In genomic region chr12:78406213-78406612, GRCh38 we compare ENCODE assay signal across 14 cellular contexts.
DNase-seq lines count a peak whose midpoint lies in the region; ATAC-seq, FAIRE-seq and TF ChIP-seq lines count a peak whose summit lies in the region.
"Had no signal": no experiment of that assay in that cellular context is flagged by ENCODE, and none has a peak within 500 bp of the region (broad histone marks: within the 10 kb centered on the region; RNA-seq: fewer than 3 reads in every experiment).

No MANE protein-coding gene starts in this region.

- no peaks in the 10 kb centered on the region for H3K36me3 ChIP-seq in GM23338 (ENCODE audit: insufficient read depth)
- H3K36me3 ChIP-seq in astrocyte (ENCODE audit: insufficient read depth, low read length), result no peaks in the 10 kb centered on the region
- H3K36me3 ChIP-seq in brain microvascular endothelial cell (replicated peaks), result no peaks in the 10 kb centered on the region

- POLR2A ChIA-PET in A549 (lab: Yijun Ruan, JAX), result no interaction called here

- CTCF ChIA-PET in A549 (lab: Yijun Ruan, JAX), result no interaction called here

- H3K4me3 ChIP-seq in A549 (no peak overlapping the region), GM23338 (peak overlapping the region; percentile 2; the same call in 1 of the 2 replicates), astrocyte (ENCODE audit: insufficient read depth, low read depth, low read length) (no peak overlapping the region), brain microvascular endothelial cell (ENCODE audit: low read depth, low read length) (no peak overlapping the region)

- in situ Hi-C loops in brain microvascular endothelial cell (cut with HindIII; ENCODE audit: low pct_ligation_motif_present, low sequenced_read_pairs), result no loop called here

- H3K27me3 Mint-ChIP-seq in GM23338 (ENCODE audit: insufficient read depth, low read depth, poor library complexity) (peaks cover 2% of the 10 kb centered on the region), astrocyte (ENCODE audit: low read depth, unreplicated experiment) (no peaks in the 10 kb centered on the region)
- H3K27me3 Mint-ChIP-seq: IgD-negative memory B cell had no signal

- H3K9me2 ChIP-seq in GM23338 (ENCODE audit: insufficient read depth), result no peaks in the 10 kb centered on the region

- no peaks in the 10 kb centered on the region for H3K27me3 ChIP-seq in GM23338 (ENCODE audit: insufficient read depth)
- no peaks in the 10 kb centered on the region for H3K27me3 ChIP-seq in astrocyte (ENCODE audit: insufficient read depth, low read length)
- no peaks in the 10 kb centered on the region for H3K27me3 ChIP-seq in brain microvascular endothelial cell (replicated peaks)

- H3K4me2 ChIP-seq in A549, result peak overlapping the region; percentile 67
- peak overlapping the region; percentile 28 for H3K4me2 ChIP-seq in GM23338
- H3K4me2 ChIP-seq in astrocyte (ENCODE audit: low read length), result no peak overlapping the region

- H3K9me3 ChIP-seq in A549 (no peaks in the 10 kb centered on the region), astrocyte (ENCODE audit: insufficient read depth, low read depth, low read length) (no peaks in the 10 kb centered on the region)

- H3K27ac ChIP-seq in A549, result no peak overlapping the region
- H3K27ac ChIP-seq in GM23338 (ENCODE audit: low read depth), result no peak overlapping the region
- no peak overlapping the region for H3K27ac ChIP-seq in astrocyte (ENCODE audit: low read depth, low read length)
- no peak overlapping the region for H3K27ac ChIP-seq in brain microvascular endothelial cell

- no peak for TF ChIP-seq CTCF in A549 (IDR thresholded peaks at IDR 0.05)
- no peak for TF ChIP-seq CTCF in GM23338 (conservative IDR thresholded peaks at IDR 0.05; ENCODE audit: low read depth in 2 of 2)
- no peak for TF ChIP-seq CTCF in astrocyte (IDR thresholded peaks at IDR 0.05; ENCODE audit: insufficient read depth, low read depth, low read length)
- no peak for TF ChIP-seq CTCF in brain microvascular endothelial cell (IDR thresholded peaks at IDR 0.05; ENCODE audit: low read depth, low read length, missing control alignments)

- H3K4me1 ChIP-seq in A549, result peaks cover 25% of the 10 kb centered on the region
- H3K4me1 ChIP-seq in GM23338 (ENCODE audit: insufficient read depth), result peaks cover 48% of the 10 kb centered on the region
- peaks cover 8% of the 10 kb centered on the region for H3K4me1 ChIP-seq in astrocyte (ENCODE audit: insufficient read depth, low read length)

- no peaks in the 10 kb centered on the region for H4K20me1 ChIP-seq in GM23338 (replicated peaks; ENCODE audit: insufficient read depth)
- no peaks in the 10 kb centered on the region for H4K20me1 ChIP-seq in astrocyte (ENCODE audit: insufficient read depth, low read length)

- H3K9me3 Mint-ChIP-seq in GM23338, result no peaks in the 10 kb centered on the region
- no peaks in the 10 kb centered on the region for H3K9me3 Mint-ChIP-seq in astrocyte (ENCODE audit: unreplicated experiment)
- H3K9me3 Mint-ChIP-seq: CD14-positive monocyte, IgD-negative memory B cell had no signal

- DNase-seq in A549 (ENCODE audit: low read depth in 1 of 2, low spot score in 1 of 2) (no peak), GM23338 (ENCODE audit: low spot score) (no peak), NCI-H69 (lab: John Stamatoyannopoulos, UW) (peak; percentile 7), astrocyte (ENCODE audit: low read depth) (no peak), nucleus accumbens (lab: John Stamatoyannopoulos, UW) (no peak), brain microvascular endothelial cell (no peak)
- DNase-seq: COR-L47, H7, NCI-H524 treated with DMSO at 0.1 percent for 48 hours, PC-3 had no signal

- H3K4me3 Mint-ChIP-seq in GM23338 (no peak overlapping the region), astrocyte (ENCODE audit: unreplicated experiment) (no peak overlapping the region)
- H3K4me3 Mint-ChIP-seq: CD14-positive monocyte, IgD-negative memory B cell had no signal

- no peaks in the 10 kb centered on the region for H3F3A ChIP-seq in GM23338 (replicated peaks; ENCODE audit: low read depth)

- H3K27ac Mint-ChIP-seq in GM23338, result peak overlapping the region; percentile 56
- H3K27ac Mint-ChIP-seq in astrocyte (ENCODE audit: unreplicated experiment), result peak overlapping the region; percentile 92
- H3K27ac Mint-ChIP-seq: CD14-positive monocyte, IgD-negative memory B cell had no signal

- H3K36me3 Mint-ChIP-seq in GM23338 (ENCODE audit: low read depth) (no peaks in the 10 kb centered on the region), astrocyte (ENCODE audit: low read depth, unreplicated experiment) (no peaks in the 10 kb centered on the region)
- H3K36me3 Mint-ChIP-seq: CD14-positive monocyte, IgD-negative memory B cell had no signal

- WGBS in A549 (ENCODE audit: missing lambda C conversion rate), result 72% methylated on average over 2 of the region's 2 CpGs

- TF ChIP-seq EP300 in A549 (IDR thresholded peaks at IDR 0.05), result no peak

- ATAC-seq in A549, result no peak
- ATAC-seq in GM23338, result no peak
- no peak for ATAC-seq in GM21737 (IDR thresholded peaks at IDR 0.05; ENCODE audit: unreplicated experiment)
- ATAC-seq in GM18520 (IDR thresholded peaks at IDR 0.05; ENCODE audit: unreplicated experiment), result no peak

- H2AFZ ChIP-seq in GM23338 (no peak overlapping the region), astrocyte (ENCODE audit: low read depth, low read length) (no peak overlapping the region)

- no peak for TF ChIP-seq RAD21 in A549 (conservative IDR thresholded peaks at IDR 0.05 in 1 of 2, IDR thresholded peaks at IDR 0.05 in 1 of 2)

- H3K9ac ChIP-seq in astrocyte (ENCODE audit: low read length), result no peak overlapping the region

- TF ChIP-seq POLR2A in A549 (IDR thresholded peaks at IDR 0.05; ENCODE audit: low read length), result no peak

- no peak for FAIRE-seq in A549 (lab: Jason Lieb, UNC)
- FAIRE-seq in astrocyte (lab: Jason Lieb, UNC), result peak; percentile 52

- H3K79me2 ChIP-seq in GM23338 (replicated peaks; ENCODE audit: insufficient read depth), result no peaks in the 10 kb centered on the region
- no peaks in the 10 kb centered on the region for H3K79me2 ChIP-seq in astrocyte (ENCODE audit: insufficient read depth, low read length)

- H3K4me1 Mint-ChIP-seq in GM23338 (peaks cover 34% of the 10 kb centered on the region), astrocyte (ENCODE audit: low read depth, unreplicated experiment) (peaks cover 23% of the 10 kb centered on the region)
- H3K4me1 Mint-ChIP-seq: CD14-positive monocyte had no signal

TF ChIP-seq in A549, 52 proteins besides CTCF, POLR2A, EP300 and RAD21:
- no peak for TF ChIP-seq HOXB13 (CRISPR knock-in tag; IDR thresholded peaks at IDR 0.05; ENCODE audit: low read depth)
- TF ChIP-seq ZNF302 (CRISPR knock-in tag; IDR thresholded peaks at IDR 0.05), result no peak
- TF ChIP-seq SREBF2 (IDR thresholded peaks at IDR 0.05), result no peak
- TF ChIP-seq JUNB (IDR thresholded peaks at IDR 0.05), result no peak
- no peak for TF ChIP-seq RCOR1 (IDR thresholded peaks at IDR 0.05; ENCODE audit: low read depth, low read length)
- TF ChIP-seq RARB (CRISPR knock-in tag; IDR thresholded peaks at IDR 0.05), result no peak
- TF ChIP-seq JUN (IDR thresholded peaks at IDR 0.05), result no peak
- no peak for TF ChIP-seq BHLHE40 (IDR thresholded peaks at IDR 0.05; ENCODE audit: low read depth, low read length)
- no peak for TF ChIP-seq NPAS2 (CRISPR knock-in tag; IDR thresholded peaks at IDR 0.05; ENCODE audit: borderline replicate concordance)
- no peak for TF ChIP-seq HOXA7 (CRISPR knock-in tag; IDR thresholded peaks at IDR 0.05)
- no peak for TF ChIP-seq ZC3H11A (IDR thresholded peaks at IDR 0.05)
- no peak for TF ChIP-seq MAZ (IDR thresholded peaks at IDR 0.05; ENCODE audit: borderline replicate concordance, low read depth, low read length)

TF ChIP-seq in GM23338, 12 proteins besides CTCF, POLR2A, EP300 and RAD21 (continues in another document):
- TF ChIP-seq ZNF331 (CRISPR knock-in tag; IDR thresholded peaks at IDR 0.05; ENCODE audit: low read depth) (no peak), ZNF114 (CRISPR knock-in tag; IDR thresholded peaks at IDR 0.05) (no peak), NANOG (IDR thresholded peaks at IDR 0.05; ENCODE audit: borderline replicate concordance) (no peak), REST (IDR thresholded peaks at IDR 0.05; ENCODE audit: unreplicated experiment) (no peak), EZH2 (IDR thresholded peaks at IDR 0.05; ENCODE audit: low read depth, unreplicated experiment) (no peak), POLR2AphosphoS5 (IDR thresholded peaks at IDR 0.05; ENCODE audit: low read depth) (no peak), STAT1 (IDR thresholded peaks at IDR 0.05; ENCODE audit: unreplicated experiment) (no peak), JUNB (IDR thresholded peaks at IDR 0.05; ENCODE audit: unreplicated experiment) (no peak)
- TF ChIP-seq, protein P1, sequence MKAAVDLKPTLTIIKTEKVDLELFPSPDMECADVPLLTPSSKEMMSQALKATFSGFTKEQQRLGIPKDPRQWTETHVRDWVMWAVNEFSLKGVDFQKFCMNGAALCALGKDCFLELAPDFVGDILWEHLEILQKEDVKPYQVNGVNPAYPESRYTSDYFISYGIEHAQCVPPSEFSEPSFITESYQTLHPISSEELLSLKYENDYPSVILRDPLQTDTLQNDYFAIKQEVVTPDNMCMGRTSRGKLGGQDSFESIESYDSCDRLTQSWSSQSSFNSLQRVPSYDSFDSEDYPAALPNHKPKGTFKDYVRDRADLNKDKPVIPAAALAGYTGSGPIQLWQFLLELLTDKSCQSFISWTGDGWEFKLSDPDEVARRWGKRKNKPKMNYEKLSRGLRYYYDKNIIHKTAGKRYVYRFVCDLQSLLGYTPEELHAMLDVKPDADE (IDR thresholded peaks at IDR 0.05), result no peak
